Comparison of ENCODE assay signal across 8 cellular contexts in the genomic region with DNA sequence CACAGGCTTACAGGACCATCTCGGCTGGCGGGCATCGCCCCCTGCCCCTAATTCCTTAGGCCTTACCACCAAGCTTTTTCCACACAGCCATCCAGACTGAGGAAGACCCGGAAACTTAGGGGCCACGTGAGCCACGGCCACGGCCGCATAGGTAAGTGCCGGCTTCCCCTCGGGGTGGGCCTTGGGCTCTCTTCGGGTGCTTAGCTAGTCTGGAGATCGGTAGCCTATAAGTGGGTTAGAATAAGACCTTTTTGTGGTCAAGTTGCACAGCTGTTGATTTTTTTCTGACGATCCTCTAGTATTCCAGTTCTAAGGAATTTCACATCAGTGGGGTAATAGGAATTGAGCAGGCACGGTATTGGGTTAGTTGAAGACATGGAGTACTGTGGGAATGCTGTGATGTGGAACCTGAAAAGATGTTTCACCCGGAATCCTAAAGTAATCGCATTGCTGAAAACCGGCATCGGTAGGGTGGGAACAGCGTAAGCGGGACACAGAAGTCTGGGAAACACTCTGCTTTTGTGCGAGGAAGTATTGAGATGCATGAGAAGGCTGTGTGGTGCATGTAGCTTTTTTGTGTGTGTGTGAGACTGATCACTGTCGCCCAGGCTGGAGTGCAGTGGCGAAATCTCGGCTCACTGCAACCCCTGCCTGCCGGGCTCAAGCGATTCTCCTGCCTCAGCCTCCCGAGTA. TPM values are rescaled to one million over a fixed set of nuclear protein-coding genes. Genes with fewer than 3 reads are reported as not detected.
A peak's percentile ranks its signal among the peaks of the same experiment; 100 is the strongest.
DNase-seq lines count a peak whose midpoint lies in the region; ATAC-seq and TF ChIP-seq lines count a peak whose summit lies in the region.

No MANE protein-coding gene starts in this region.

- H3K4me3 Mint-ChIP-seq in activated CD4-positive, alpha-beta memory T cell treated with anti-CD3 and anti-CD28 coated beads for 36 hours: peak overlapping the region; percentile 94

- H3K4me1 Mint-ChIP-seq in activated CD4-positive, alpha-beta memory T cell treated with anti-CD3 and anti-CD28 coated beads for 36 hours (ENCODE audit: low read depth): peaks cover 52% of the 10 kb centered on the region

- ATAC-seq in Right ventricle myocardium superior (ENCODE audit: poor library complexity): peak; percentile 4
- no peak for ATAC-seq in Right ventricle myocardium inferior
- peak; percentile 15 to 28 (median 24) for ATAC-seq in psoas muscle
- ATAC-seq in HG03342 (IDR thresholded peaks at IDR 0.05; ENCODE audit: unreplicated experiment): no peak
- no peak for ATAC-seq in HG03521 (IDR thresholded peaks at IDR 0.05; ENCODE audit: unreplicated experiment)

- no peak for TF ChIP-seq CTCF in foreskin fibroblast (IDR thresholded peaks at IDR 0.05; ENCODE audit: low read depth, low read length)
- no peak for TF ChIP-seq CTCF in psoas muscle (IDR thresholded peaks at IDR 0.05)

- H3K27ac ChIP-seq in psoas muscle: peak overlapping the region; percentile 93

- no peaks in the 10 kb centered on the region for H3K27me3 ChIP-seq in psoas muscle (ENCODE audit: insufficient read depth in 3 of 3, low read length in 2 of 3)

- peaks cover 18 to 47% of the 10 kb centered on the region in 2 donors for H3K36me3 ChIP-seq in psoas muscle (ENCODE audit: insufficient read depth in 1 of 2, low read depth in 1 of 2)

- no peaks in the 10 kb centered on the region for H3K27me3 Mint-ChIP-seq in activated CD4-positive, alpha-beta memory T cell treated with anti-CD3 and anti-CD28 coated beads for 36 hours

- DNase-seq in Right ventricle myocardium superior (no peak), Right ventricle myocardium inferior (ENCODE audit: missing footprints) (no peak), foreskin fibroblast (no peak), psoas muscle (peak in 1 of 2 donors; percentile 31), germinal center (ENCODE audit: low spot score) (no peak)
- DNase-seq in activated CD4-positive, alpha-beta memory T cell treated with anti-CD3 and anti-CD28 coated beads for 36 hours: peak; percentile 36

- CTCF ChIA-PET in activated CD4-positive, alpha-beta memory T cell treated with anti-CD3 and anti-CD28 coated beads for 36 hours (lab: Charles Lee): interaction anchor here (1.4 kb wide), 1 partner anchor 231 kb away, joined by 5 read pairs; no protein-coding TSS in a partner anchor

- H3K4me3 ChIP-seq in foreskin fibroblast (ENCODE audit: low read depth in 1 of 2, low read length in 2 of 2): peak overlapping the region; percentile 97 to 98
- H3K4me3 ChIP-seq in psoas muscle: peak overlapping the region; percentile 96

- H3K36me3 Mint-ChIP-seq in activated CD4-positive, alpha-beta memory T cell treated with anti-CD3 and anti-CD28 coated beads for 36 hours: peaks cover 69% of the 10 kb centered on the region

- peak overlapping the region; percentile 88 for H3K27ac Mint-ChIP-seq in activated CD4-positive, alpha-beta memory T cell treated with anti-CD3 and anti-CD28 coated beads for 36 hours

- intact Hi-C loops in Right ventricle myocardium superior (cut with DNase I): loop anchor here (5.0 kb wide), 1 partner anchor 229 kb away; the partner anchor contains the start of gene AKIP1
- intact Hi-C loops in Right ventricle myocardium inferior (cut with DNase I): loop anchor here (5.0 kb wide), 2 partner anchors 91 to 229 kb away; partner anchors contain the start of genes AKIP1 and STK33
- intact Hi-C loops in activated CD4-positive, alpha-beta memory T cell treated with anti-CD3 and anti-CD28 coated beads for 36 hours (cut with micrococcal nuclease): loop anchor here (2.0 to 10.0 kb wide), 7 partner anchors 378 to 1772 kb away; partner anchors contain the start of genes ADM, AMPD3, EIF3F and ZNF143
- intact Hi-C loops in psoas muscle (cut with DNase I): loop anchor here (2.0 to 5.0 kb wide), 2 partner anchors 129 to 282 kb away; partner anchors contain the start of gene TMEM9B (in 1 of the 2)

- peaks cover 30% of the 10 kb centered on the region for H3K4me1 ChIP-seq in psoas muscle

- 3% methylated on average over 27 of the region's 27 CpGs for WGBS in psoas muscle, 3 donors

- no peaks in the 10 kb centered on the region for H3K9me3 ChIP-seq in psoas muscle

- no peaks in the 10 kb centered on the region for H3K9me3 Mint-ChIP-seq in activated CD4-positive, alpha-beta memory T cell treated with anti-CD3 and anti-CD28 coated beads for 36 hours

- POLR2A ChIA-PET in activated CD4-positive, alpha-beta memory T cell treated with anti-CD3 and anti-CD28 coated beads for 36 hours (lab: Charles Lee): interaction anchor here (1.2 to 2.7 kb wide), 6 partner anchors 8 to 778 kb away, joined by 3 to 21 read pairs (median 10); partner anchors contain the start of genes TMEM9B and ZNF143

RNA-seq across cellular contexts. Expression of gene RPL27A, which starts 0.7 kb away (rescaled TPM):
- total RNA-seq in Right ventricle myocardium superior: 549 TPM
- 679 TPM for total RNA-seq in Right ventricle myocardium inferior
- total RNA-seq in activated CD4-positive, alpha-beta memory T cell treated with anti-CD3 and anti-CD28 coated beads for 36 hours: 1,000 to 10,000 TPM; 1,027 to 1,094 TPM
- total RNA-seq in psoas muscle: 100 to 1,000 TPM; 308 to 673 (median 565) TPM
- 1,000 to 10,000 TPM; 1,443 to 2,060 (median 1,904) TPM for polyA plus RNA-seq in psoas muscle

RNA-seq across cellular contexts. Expression of gene TRIM66, which starts 0.8 kb away (rescaled TPM):
- total RNA-seq in Right ventricle myocardium superior (2.4 TPM), Right ventricle myocardium inferior (3.5 TPM), psoas muscle (1 to 10 TPM; 2.0 to 3.9 (median 3.5) TPM)
- 10 to 100 TPM; 18.3 to 24.2 TPM for total RNA-seq in activated CD4-positive, alpha-beta memory T cell treated with anti-CD3 and anti-CD28 coated beads for 36 hours
- polyA plus RNA-seq in psoas muscle: 1 to 10 TPM in 1 of 3 donors, under 1 TPM in 2; 0.46 to 1.4 (median 0.69) TPM

Comparison
In these comparisons a context has a peak if more than half of its experiments do, and no peak if none do; other contexts are left out.
1. ATAC-seq: peak in Right ventricle myocardium superior (single experiment) and psoas muscle (4 of 4); none in Right ventricle myocardium inferior (single experiment), HG03342 (single experiment) and HG03521 (single experiment).